Comparison of ENCODE assay signal across 13 cellular contexts in genomic region chr14:50804181-50804721, GRCh38. TPM values are rescaled to one million over a fixed set of nuclear protein-coding genes. Genes with fewer than 3 reads are reported as not detected.
DNase-seq lines count a peak whose midpoint lies in the region; ATAC-seq, FAIRE-seq and TF ChIP-seq lines count a peak whose summit lies in the region.
"Had no signal": no experiment of that assay in that cellular context is flagged by ENCODE, and none has a peak within 500 bp of the region (broad histone marks: within the 10 kb centered on the region; RNA-seq: fewer than 3 reads in every experiment).

No MANE protein-coding gene starts in this region.

- no peak overlapping the region for H3K9ac ChIP-seq in PC-3 (ENCODE audit: low read length)

- POLR2A ChIA-PET in PC-3 (lab: Charles Lee; ENCODE audit: unreplicated experiment) = interaction anchor here (0.6 kb wide), 2 partner anchors 41 to 391 kb away, joined by 10 to 13 read pairs; no protein-coding TSS in a partner anchor

- DNase-seq in stimulated activated naive CD8-positive, alpha-beta T cell treated with anti-CD3 and anti-CD28 coated beads, Interleukin-15, amount 100 ng/mL, for 72 hours = no peak
- DNase-seq in dermis blood vessel endothelial cell (peak; percentile 66), myocyte (ENCODE audit: low read depth) (peak; percentile 65), frontal cortex (ENCODE audit: low spot score in 2 of 2) (no peak), D341Med (ENCODE audit: low spot score) (no peak), PC-3 (no peak), posterior vena cava (ENCODE audit: low spot score) (no peak)
- DNase-seq: midbrain; NCI-H146; stimulated activated CD4-positive, alpha-beta T cell treated with anti-CD3 and anti-CD28 coated beads, Interleukin-15, amount 100 ng/mL, for 24 hours; T-helper 2 cell had no signal

- no peaks in the 10 kb centered on the region for H4K20me1 ChIP-seq in PC-3 (ENCODE audit: low read length)

- no peak for TF ChIP-seq CTCF in PC-3 (conservative IDR thresholded peaks at IDR 0.05; ENCODE audit: low read depth, low read length)

- CTCF ChIA-PET in PC-3 (lab: Charles Lee) = interaction anchor here (0.7 kb wide), 1 partner anchor 671 kb away, joined by 5 read pairs; no protein-coding TSS in a partner anchor

- H3K4me3 Mint-ChIP-seq in stimulated activated naive CD8-positive, alpha-beta T cell treated with anti-CD3 and anti-CD28 coated beads, Interleukin-15, Interleukin-2, amounts not matched to agents 100 ng/mL and 50 ng/mL, for 24 hours = no peak overlapping the region
- H3K4me3 Mint-ChIP-seq in stimulated activated naive CD8-positive, alpha-beta T cell treated with anti-CD3 and anti-CD28 coated beads, Interleukin-15, amount 100 ng/mL, for 72 hours = no peak overlapping the region

- BruUV-seq in PC-3 (replicated peaks; lab: Mats Ljungman, UMichigan) = no TSS peak

- no peak overlapping the region for H3K4me2 ChIP-seq in PC-3 (ENCODE audit: low read length)

- peaks cover 31% of the 10 kb centered on the region for H3K4me1 ChIP-seq in PC-3 (ENCODE audit: insufficient read depth, low read length)

- H3K9me3 ChIP-seq in PC-3 (ENCODE audit: low read length) = no peaks in the 10 kb centered on the region

- no peak overlapping the region for H3K27ac ChIP-seq in PC-3 (ENCODE audit: low read length)

- no peak for ATAC-seq in stimulated activated naive CD8-positive, alpha-beta T cell treated with anti-CD3 and anti-CD28 coated beads, Interleukin-15, amount 100 ng/mL, for 72 hours
- no peak; the same call in 1 of the 2 replicates for ATAC-seq in PC-3

- H3K9me3 Mint-ChIP-seq in stimulated activated naive CD8-positive, alpha-beta T cell treated with anti-CD3 and anti-CD28 coated beads, Interleukin-15, Interleukin-2, amounts not matched to agents 100 ng/mL and 50 ng/mL, for 24 hours = no peaks in the 10 kb centered on the region
- no peaks in the 10 kb centered on the region for H3K9me3 Mint-ChIP-seq in stimulated activated naive CD8-positive, alpha-beta T cell treated with anti-CD3 and anti-CD28 coated beads, Interleukin-15, amount 100 ng/mL, for 72 hours

- FAIRE-seq in frontal cortex (lab: Jason Lieb, UNC) = no peak
- FAIRE-seq: bronchial epithelial cell had no signal

- H3K4me3 ChIP-seq in PC-3 (ENCODE audit: low read length) = no peak overlapping the region

- peaks cover 5% of the 10 kb centered on the region for H3F3A ChIP-seq in PC-3 (ENCODE audit: low read length, unreplicated experiment)

- peak overlapping the region; percentile 10 for H3K27ac Mint-ChIP-seq in stimulated activated naive CD8-positive, alpha-beta T cell treated with anti-CD3 and anti-CD28 coated beads, Interleukin-15, Interleukin-2, amounts not matched to agents 100 ng/mL and 50 ng/mL, for 24 hours
- H3K27ac Mint-ChIP-seq in stimulated activated naive CD8-positive, alpha-beta T cell treated with anti-CD3 and anti-CD28 coated beads, Interleukin-15, amount 100 ng/mL, for 72 hours = no peak overlapping the region

- no peaks in the 10 kb centered on the region for H3K9me2 ChIP-seq in PC-3 (replicated peaks; ENCODE audit: low read length)

- peaks cover 45% of the 10 kb centered on the region for H3K36me3 Mint-ChIP-seq in stimulated activated naive CD8-positive, alpha-beta T cell treated with anti-CD3 and anti-CD28 coated beads, Interleukin-15, Interleukin-2, amounts not matched to agents 100 ng/mL and 50 ng/mL, for 24 hours (ENCODE audit: low read depth)

- intact Hi-C loops in PC-3 (cut with micrococcal nuclease) (no loop called here), posterior vena cava (cut with DNase I) (no loop called here)

- no peaks in the 10 kb centered on the region for H3K79me2 ChIP-seq in PC-3 (ENCODE audit: low read length)

- H3K4me1 Mint-ChIP-seq in stimulated activated naive CD8-positive, alpha-beta T cell treated with anti-CD3 and anti-CD28 coated beads, Interleukin-15, Interleukin-2, amounts not matched to agents 100 ng/mL and 50 ng/mL, for 24 hours (ENCODE audit: low read depth) = peaks cover 38% of the 10 kb centered on the region
- H3K4me1 Mint-ChIP-seq in stimulated activated naive CD8-positive, alpha-beta T cell treated with anti-CD3 and anti-CD28 coated beads, Interleukin-15, amount 100 ng/mL, for 72 hours = peaks cover 23% of the 10 kb centered on the region

- H3K27me3 ChIP-seq in PC-3 (ENCODE audit: low read length) = no peaks in the 10 kb centered on the region

- no peaks in the 10 kb centered on the region for H3K27me3 Mint-ChIP-seq in stimulated activated naive CD8-positive, alpha-beta T cell treated with anti-CD3 and anti-CD28 coated beads, Interleukin-15, Interleukin-2, amounts not matched to agents 100 ng/mL and 50 ng/mL, for 24 hours
- H3K27me3 Mint-ChIP-seq in stimulated activated naive CD8-positive, alpha-beta T cell treated with anti-CD3 and anti-CD28 coated beads, Interleukin-15, amount 100 ng/mL, for 72 hours = no peaks in the 10 kb centered on the region

- peaks cover 9% of the 10 kb centered on the region for H3K36me3 ChIP-seq in PC-3 (ENCODE audit: low read depth, low read length)

- H2AFZ ChIP-seq in PC-3 (ENCODE audit: low read length) = no peak overlapping the region

RNA-seq across cellular contexts. Expression of gene NIN, which starts 26.7 kb away (rescaled TPM):
- 45.6 and 49.1 TPM in 2 replicates for total RNA-seq in dermis blood vessel endothelial cell
- total RNA-seq in myocyte = 24.1 and 43.3 TPM in 2 replicates
- polyA plus RNA-seq in myocyte (2012) = 16.4 TPM
- total RNA-seq in frontal cortex = 44.4 TPM
- total RNA-seq in PC-3 (2014; rRNA removed) = 34.3 and 40.1 TPM in 2 replicates
- 10 to 100 TPM; 34.9 to 45.9 TPM for total RNA-seq in posterior vena cava

Comparison
In these comparisons a context has a peak if more than half of its experiments do, and no peak if none do; other contexts are left out.
1. DNase-seq: peak in dermis blood vessel endothelial cell (single experiment) and myocyte (single experiment); none in stimulated activated naive CD8-positive, alpha-beta T cell treated with anti-CD3 and anti-CD28 coated beads, Interleukin-15, amount 100 ng/mL, for 72 hours (0 of 2), frontal cortex (0 of 2), D341Med (single experiment), PC-3 (single experiment) and posterior vena cava (single experiment).